In genomic region chr7:93913197-93913596, GRCh38 we compare ENCODE assay signal across 18 cellular contexts. TPM values are rescaled to one million over a fixed set of nuclear protein-coding genes. Genes with fewer than 3 reads are reported as not detected.
DNase-seq lines count a peak whose midpoint lies in the region; ATAC-seq and TF ChIP-seq lines count a peak whose summit lies in the region.
"Had no signal": no experiment of that assay in that cellular context is flagged by ENCODE, and none has a peak within 500 bp of the region (broad histone marks: within the 10 kb centered on the region; RNA-seq: fewer than 3 reads in every experiment).

No MANE protein-coding gene starts in this region.

- H3K27ac ChIP-seq in left ventricle myocardium inferior (replicated peaks) (peak overlapping the region; percentile 71), heart left ventricle (peak overlapping the region in 3 of 12 donors; percentile 29 to 67 (median 34)), esophagus muscularis mucosa (replicated peaks in 1 of 4) (peak overlapping the region in 3 of 4 donors; percentile 31 to 66 (median 50)), uterus (peak overlapping the region; percentile 64 to 78)
- H3K27ac ChIP-seq: KMS-11 had no signal

- TF ChIP-seq EP300 in esophagus muscularis mucosa (IDR thresholded peaks at IDR 0.05) = no peak

- H3K27me3 ChIP-seq in left ventricle myocardium inferior (ENCODE audit: low read depth) (no peaks in the 10 kb centered on the region), heart left ventricle (no peaks in the 10 kb centered on the region), esophagus muscularis mucosa (no peaks in the 10 kb centered on the region), uterus (no peaks in the 10 kb centered on the region)

- H3K4me1 ChIP-seq in left ventricle myocardium inferior (peaks cover 33% of the 10 kb centered on the region), heart left ventricle (peaks cover 0 to 28% (median 10%) of the 10 kb centered on the region in 12 donors), esophagus muscularis mucosa (peaks cover 19 to 38% (median 27%) of the 10 kb centered on the region in 4 donors), uterus (peaks cover 0 to 12% of the 10 kb centered on the region in 2 donors)

- ATAC-seq in heart left ventricle (no peak), sciatic nerve (no peak)

- H3K9me3 ChIP-seq in left ventricle myocardium inferior (replicated peaks) = no peaks in the 10 kb centered on the region
- no peaks in the 10 kb centered on the region for H3K9me3 ChIP-seq in heart left ventricle
- H3K9me3 ChIP-seq in esophagus muscularis mucosa = no peaks in the 10 kb centered on the region
- no peaks in the 10 kb centered on the region for H3K9me3 ChIP-seq in uterus

- TF ChIP-seq CTCF in left ventricle myocardium inferior (IDR thresholded peaks at IDR 0.05; ENCODE audit: borderline replicate concordance) (no peak), heart left ventricle (IDR thresholded peaks at IDR 0.05) (no peak), esophagus muscularis mucosa (IDR thresholded peaks at IDR 0.05) (no peak), uterus (IDR thresholded peaks at IDR 0.05) (no peak)

- intact Hi-C loops in left ventricle myocardium inferior (cut with micrococcal nuclease) (no loop called here), heart left ventricle (cut with DNase I) (no loop called here), esophagus muscularis mucosa (cut with DNase I) (no loop called here), uterus (cut with DNase I; ENCODE audit: low total_unique reads) (no loop called here), sciatic nerve (cut with DNase I) (no loop called here)

- H3K4me3 ChIP-seq in left ventricle myocardium inferior = no peak overlapping the region
- H3K4me3 ChIP-seq in heart left ventricle = no peak overlapping the region
- no peak overlapping the region for H3K4me3 ChIP-seq in esophagus muscularis mucosa
- no peak overlapping the region for H3K4me3 ChIP-seq in uterus

- no peaks in the 10 kb centered on the region for H3K36me3 ChIP-seq in left ventricle myocardium inferior
- H3K36me3 ChIP-seq in heart left ventricle = no peaks in the 10 kb centered on the region
- H3K36me3 ChIP-seq in esophagus muscularis mucosa = no peaks in the 10 kb centered on the region
- no peaks in the 10 kb centered on the region for H3K36me3 ChIP-seq in uterus

- DNase-seq in left ventricle myocardium inferior = no peak
- no peak for DNase-seq in heart left ventricle
- no peak for DNase-seq in esophagus muscularis mucosa (ENCODE audit: extremely low spot score)
- DNase-seq in uterus = no peak
- no peak for DNase-seq in NCI-H2196 treated with DMSO at 0.1 percent for 48 hours (lab: John Stamatoyannopoulos, UW; ENCODE audit: unreplicated experiment)
- DNase-seq in T-helper 9 cell = no peak
- DNase-seq in sciatic nerve (ENCODE audit: low spot score) = no peak
- DNase-seq: COR-L47, DMS153, H7, NCI-H1092 treated with DMSO at 0.1 percent for 48 hours, NCI-H2081 treated with DMSO at 0.1 percent for 48 hours, NCI-H510A treated with DMSO at 0.1 percent for 48 hours, NCI-H82, RPMI8226 had no signal

- no peak for TF ChIP-seq POLR2A in heart left ventricle (IDR thresholded peaks at IDR 0.05)
- TF ChIP-seq POLR2A in esophagus muscularis mucosa (IDR thresholded peaks at IDR 0.05; ENCODE audit: low read depth) = no peak
- TF ChIP-seq POLR2A in uterus (IDR thresholded peaks at IDR 0.05) = no peak

TF ChIP-seq in PFSK-1, 5 proteins besides CTCF, POLR2A, EP300 and RAD21:
- peak; percentile 48; the same call in 1 of the 2 replicates for TF ChIP-seq SIN3A (IDR thresholded peaks at IDR 0.05; ENCODE audit: borderline replicate concordance, insufficient read depth, low read length)
- no peak for TF ChIP-seq POLR2AphosphoS5 (IDR thresholded peaks at IDR 0.05; ENCODE audit: low read depth, low read length)
- TF ChIP-seq FOXP2 (optimal IDR thresholded peaks at IDR 0.05; ENCODE audit: borderline replicate concordance, extremely low read depth, extremely low read length, insufficient read depth) = no peak
- no peak for TF ChIP-seq REST (IDR thresholded peaks at IDR 0.05; ENCODE audit: insufficient read depth in 1 of 2, low read depth in 2 of 2, low read length in 2 of 2)
- TF ChIP-seq TAF1 (IDR thresholded peaks at IDR 0.05; ENCODE audit: borderline replicate concordance, insufficient read depth, low read length) = no peak

RNA-seq across cellular contexts. Expression of gene GNGT1, which starts 6.8 kb away (rescaled TPM):
- total RNA-seq in left ventricle myocardium inferior = not detected
- total RNA-seq in heart left ventricle = not detected
- not detected for polyA plus RNA-seq in heart left ventricle
- polyA plus RNA-seq in PFSK-1 (2012; ENCODE audit: insufficient read length, low read depth) = not detected
- not detected for total RNA-seq in esophagus muscularis mucosa
- not detected for total RNA-seq in uterus
- total RNA-seq in sciatic nerve = not detected
- total RNA-seq: H7, M059J had no signal

RNA-seq across cellular contexts. Expression of gene GNG11, which starts 8.3 kb away (rescaled TPM):
- total RNA-seq in left ventricle myocardium inferior = 29.6 TPM
- 10 to 100 TPM; 10.5 to 29.1 (median 18.0) TPM for total RNA-seq in heart left ventricle
- polyA plus RNA-seq in heart left ventricle = 10 to 100 TPM; 29.4 to 37.7 TPM
- polyA plus RNA-seq in PFSK-1 (2012; ENCODE audit: insufficient read length, low read depth) = 12.1 TPM
- total RNA-seq in esophagus muscularis mucosa = 10 to 100 TPM; 19.9 to 26.0 (median 22.3) TPM
- 10 to 100 TPM; 33.0 to 75.9 (median 49.0) TPM for total RNA-seq in uterus
- total RNA-seq in sciatic nerve = 26.3 TPM

RNA-seq across cellular contexts. Expression of gene TFPI2, which starts 22.6 kb away (rescaled TPM):
- total RNA-seq in left ventricle myocardium inferior (1.5 TPM), heart left ventricle (10 to 100 TPM in 1 of 9 donors, 1 to 10 TPM in 6, under 1 TPM in 2; 0.92 to 26.8 (median 1.9) TPM), esophagus muscularis mucosa (1 to 10 TPM in 3 of 4 donors, not detected in 1; 1.9 to 3.2 (median 2.3) TPM), uterus (10 to 100 TPM in 2 of 4 donors, 1 to 10 TPM in 1, not detected in 1; 6.2 to 15.1 (median 10.5) TPM), sciatic nerve (4.1 TPM)
- 10 to 100 TPM in 1 of 2 donors, 1 to 10 TPM in 1; 1.7 to 10.1 TPM for polyA plus RNA-seq in heart left ventricle
- polyA plus RNA-seq in PFSK-1 (2012; ENCODE audit: insufficient read length, low read depth) = 61.8 TPM
